ENCODE assay signal across 1 cellular context in the genomic region with DNA sequence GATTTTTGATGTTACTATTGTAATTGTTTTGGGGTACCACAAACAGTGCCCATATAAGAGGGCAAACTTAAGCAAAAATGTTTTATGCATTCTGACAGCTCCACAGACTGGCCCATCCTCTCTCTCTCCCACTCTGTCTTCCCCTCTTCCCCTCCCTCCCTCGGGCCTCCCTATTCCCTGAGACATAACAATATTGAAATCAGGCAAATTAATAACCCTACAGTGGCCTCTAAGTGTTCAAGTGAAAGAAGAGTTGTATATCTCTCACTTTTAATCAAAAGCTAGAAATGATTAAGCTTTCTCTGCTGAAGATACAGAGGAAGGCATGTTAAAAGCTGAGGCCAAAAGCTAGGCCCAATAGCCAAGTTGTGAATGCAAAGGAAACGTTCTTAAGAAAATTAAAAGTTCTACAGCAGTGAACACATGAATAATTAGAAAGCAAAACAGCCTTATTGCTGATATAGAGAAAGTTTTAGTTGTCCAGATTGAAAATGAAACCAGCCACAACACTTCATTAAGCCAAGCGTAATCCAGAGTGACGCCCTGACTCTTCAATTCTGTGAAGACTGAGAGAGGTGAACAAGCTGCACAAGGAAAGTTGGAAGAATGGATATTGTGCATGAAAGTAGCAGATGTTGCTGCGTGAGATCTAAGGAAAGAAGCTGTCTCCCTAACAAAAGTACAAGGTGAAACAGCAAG.
TF ChIP-seq lines count a peak whose summit lies in the region.

No MANE protein-coding gene starts in this region.

TF ChIP-seq in IMR-90, 13 proteins besides CTCF, POLR2A, EP300 and RAD21:
- TF ChIP-seq CEBPB (IDR thresholded peaks at IDR 0.05; ENCODE audit: low read depth, low read length), result no peak
- TF ChIP-seq RCOR1 (IDR thresholded peaks at IDR 0.05; ENCODE audit: insufficient replicate concordance, low read length), result no peak
- TF ChIP-seq SMC3 (IDR thresholded peaks at IDR 0.05; ENCODE audit: low read depth, low read length), result no peak
- no peak for TF ChIP-seq RFX5 (IDR thresholded peaks at IDR 0.05; ENCODE audit: low read depth, low read length)
- TF ChIP-seq CHD1 (IDR thresholded peaks at IDR 0.05; ENCODE audit: low read depth, low read length), result no peak
- no peak for TF ChIP-seq FOS (IDR thresholded peaks at IDR 0.05; ENCODE audit: low read depth, low read length)
- TF ChIP-seq BHLHE40 (IDR thresholded peaks at IDR 0.05; ENCODE audit: low read depth, low read length), result no peak
- TF ChIP-seq MXI1 (IDR thresholded peaks at IDR 0.05; ENCODE audit: borderline replicate concordance, low read depth, low read length), result no peak
- no peak for TF ChIP-seq MAFK (IDR thresholded peaks at IDR 0.05; ENCODE audit: low read depth, low read length)
- no peak for TF ChIP-seq MAZ (IDR thresholded peaks at IDR 0.05; ENCODE audit: borderline replicate concordance, low read depth, low read length)
- TF ChIP-seq, protein P1, sequence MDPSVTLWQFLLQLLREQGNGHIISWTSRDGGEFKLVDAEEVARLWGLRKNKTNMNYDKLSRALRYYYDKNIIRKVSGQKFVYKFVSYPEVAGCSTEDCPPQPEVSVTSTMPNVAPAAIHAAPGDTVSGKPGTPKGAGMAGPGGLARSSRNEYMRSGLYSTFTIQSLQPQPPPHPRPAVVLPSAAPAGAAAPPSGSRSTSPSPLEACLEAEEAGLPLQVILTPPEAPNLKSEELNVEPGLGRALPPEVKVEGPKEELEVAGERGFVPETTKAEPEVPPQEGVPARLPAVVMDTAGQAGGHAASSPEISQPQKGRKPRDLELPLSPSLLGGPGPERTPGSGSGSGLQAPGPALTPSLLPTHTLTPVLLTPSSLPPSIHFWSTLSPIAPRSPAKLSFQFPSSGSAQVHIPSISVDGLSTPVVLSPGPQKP (IDR thresholded peaks at IDR 0.05; ENCODE audit: borderline replicate concordance, low read depth, low read length), result no peak
- TF ChIP-seq, protein P2, sequence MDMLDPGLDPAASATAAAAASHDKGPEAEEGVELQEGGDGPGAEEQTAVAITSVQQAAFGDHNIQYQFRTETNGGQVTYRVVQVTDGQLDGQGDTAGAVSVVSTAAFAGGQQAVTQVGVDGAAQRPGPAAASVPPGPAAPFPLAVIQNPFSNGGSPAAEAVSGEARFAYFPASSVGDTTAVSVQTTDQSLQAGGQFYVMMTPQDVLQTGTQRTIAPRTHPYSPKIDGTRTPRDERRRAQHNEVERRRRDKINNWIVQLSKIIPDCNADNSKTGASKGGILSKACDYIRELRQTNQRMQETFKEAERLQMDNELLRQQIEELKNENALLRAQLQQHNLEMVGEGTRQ (IDR thresholded peaks at IDR 0.05; ENCODE audit: low read depth, low read length), result no peak
- no peak for TF ChIP-seq NFE2L2 (IDR thresholded peaks at IDR 0.05; ENCODE audit: low read depth, low read length)
